In genomic region chr17:45345246-45345553, GRCh38 we compare ENCODE assay signal across 15 cellular contexts. TPM values are rescaled to one million over a fixed set of nuclear protein-coding genes. Genes with fewer than 3 reads are reported as not detected.
A peak's percentile ranks its signal among the peaks of the same experiment; 100 is the strongest.
DNase-seq lines count a peak whose midpoint lies in the region; ATAC-seq and TF ChIP-seq lines count a peak whose summit lies in the region.
"Had no signal": no experiment of that assay in that cellular context is flagged by ENCODE, and none has a peak within 500 bp of the region (broad histone marks: within the 10 kb centered on the region; RNA-seq: fewer than 3 reads in every experiment).

No MANE protein-coding gene starts in this region.

- H3K4me1 ChIP-seq in muscle layer of colon (ENCODE audit: insufficient read depth, low read length) (peaks cover 27% of the 10 kb centered on the region), upper lobe of left lung (peaks cover 3 to 20% (median 14%) of the 10 kb centered on the region in 4 donors)
- H3K4me1 ChIP-seq: colonic mucosa had no signal

- H3K36me3 ChIP-seq in muscle layer of colon (ENCODE audit: insufficient read depth, low read length): no peaks in the 10 kb centered on the region
- no peaks in the 10 kb centered on the region for H3K36me3 ChIP-seq in upper lobe of left lung
- H3K36me3 ChIP-seq: colonic mucosa, tibial artery had no signal

- WGBS in upper lobe of left lung, 2 donors: 61 to 77% methylated on average over 3 of the region's 3 CpGs

- no peak overlapping the region for H3K9ac ChIP-seq in muscle layer of colon (ENCODE audit: low read length)

- H3K36me3 Mint-ChIP-seq in activated naive CD4-positive, alpha-beta T cell treated with anti-CD3 and anti-CD28 coated beads, Interleukin-2, amount 50 U/mL, for 24 hours: no peaks in the 10 kb centered on the region

- H3K4me1 Mint-ChIP-seq in activated naive CD4-positive, alpha-beta T cell treated with anti-CD3 and anti-CD28 coated beads, Interleukin-2, amount 50 U/mL, for 24 hours: no peaks in the 10 kb centered on the region
- H3K4me1 Mint-ChIP-seq: activated CD4-positive, alpha-beta T cell treated with anti-CD3 and anti-CD28 coated beads, Interleukin-2, amount 10 ng/mL, durations not matched to agents 7 days and 5 days had no signal

- H3K27ac ChIP-seq in muscle layer of colon (ENCODE audit: low read depth, low read length) (peak overlapping the region; percentile 52), upper lobe of left lung (peak overlapping the region; percentile 42 to 69 (median 48))
- H3K27ac ChIP-seq: colonic mucosa, tibial artery had no signal

- H3K9me3 Mint-ChIP-seq in activated naive CD4-positive, alpha-beta T cell treated with anti-CD3 and anti-CD28 coated beads, Interleukin-2, amount 50 U/mL, for 24 hours: no peaks in the 10 kb centered on the region
- H3K9me3 Mint-ChIP-seq: activated CD4-positive, alpha-beta T cell treated with anti-CD3 and anti-CD28 coated beads, Interleukin-2, amount 10 ng/mL, durations not matched to agents 7 days and 5 days had no signal

- no peak overlapping the region for H3K4me3 Mint-ChIP-seq in activated naive CD4-positive, alpha-beta T cell treated with anti-CD3 and anti-CD28 coated beads, Interleukin-2, amount 50 U/mL, for 24 hours
- H3K4me3 Mint-ChIP-seq: activated CD4-positive, alpha-beta T cell treated with anti-CD3 and anti-CD28 coated beads, Interleukin-2, amount 10 ng/mL, durations not matched to agents 7 days and 5 days had no signal

- H3K27me3 Mint-ChIP-seq in activated naive CD4-positive, alpha-beta T cell treated with anti-CD3 and anti-CD28 coated beads, Interleukin-2, amount 50 U/mL, for 24 hours: no peaks in the 10 kb centered on the region

- H3K9me3 ChIP-seq in muscle layer of colon (ENCODE audit: low read length) (no peaks in the 10 kb centered on the region), upper lobe of left lung (no peaks in the 10 kb centered on the region)
- H3K9me3 ChIP-seq: colonic mucosa, tibial artery had no signal

- DNase-seq in activated naive CD4-positive, alpha-beta T cell treated with anti-CD3 and anti-CD28 coated beads, Interleukin-2, amount 50 U/mL, for 16 hours: no peak
- DNase-seq in ecto neural progenitor cell (ENCODE audit: low spot score): peak; percentile 37
- no peak for DNase-seq in upper lobe of left lung
- DNase-seq in stimulated activated CD4-positive, alpha-beta T cell treated with anti-CD3 and anti-CD28 coated beads, Interleukin-4, amount 100 ng/mL, for 24 hours: no peak
- DNase-seq in AG08396 (ENCODE audit: low spot score): no peak
- DNase-seq: activated CD4-positive, alpha-beta T cell treated with anti-CD3 and anti-CD28 coated beads, Interleukin-2, amount 10 ng/mL, durations not matched to agents 7 days and 5 days; amniotic stem cell; colonic mucosa; NCI-H2081; occipital lobe; T-helper 2 cell had no signal

- H3K27ac Mint-ChIP-seq in activated naive CD4-positive, alpha-beta T cell treated with anti-CD3 and anti-CD28 coated beads, Interleukin-2, amount 50 U/mL, for 24 hours: peak overlapping the region; percentile 17
- H3K27ac Mint-ChIP-seq: activated CD4-positive, alpha-beta T cell treated with anti-CD3 and anti-CD28 coated beads, Interleukin-2, amount 10 ng/mL, durations not matched to agents 7 days and 5 days had no signal

- no peak for TF ChIP-seq CTCF in upper lobe of left lung (IDR thresholded peaks at IDR 0.05)

- H3K27me3 ChIP-seq in muscle layer of colon (ENCODE audit: control insufficient read depth in 1 of 2, insufficient read depth in 2 of 2, low read length in 2 of 2) (no peaks in the 10 kb centered on the region), upper lobe of left lung (no peaks in the 10 kb centered on the region)
- H3K27me3 ChIP-seq: colonic mucosa, tibial artery had no signal

- no peak for TF ChIP-seq POLR2A in upper lobe of left lung (IDR thresholded peaks at IDR 0.05)

- ATAC-seq in upper lobe of left lung (ENCODE audit: low FRiP score in 2 of 2) (peak in 1 of 2 donors; percentile 23), HG03095 (IDR thresholded peaks at IDR 0.05; ENCODE audit: unreplicated experiment) (no peak)

- TF ChIP-seq EP300 in upper lobe of left lung (IDR thresholded peaks at IDR 0.05): no peak

- H3K4me3 ChIP-seq in muscle layer of colon (ENCODE audit: low read depth in 1 of 2, low read length in 2 of 2) (no peak overlapping the region), upper lobe of left lung (no peak overlapping the region)
- H3K4me3 ChIP-seq: colonic mucosa, tibial artery had no signal

RNA-seq across cellular contexts. Expression of gene MAP3K14, which starts 28.4 kb away (rescaled TPM):
- 10 to 100 TPM; 11.4 to 17.8 (median 13.5) TPM for total RNA-seq in upper lobe of left lung
